1 cellular context compared by ENCODE assay signal in genomic region chr7:64887756-64888508, GRCh38.
TF ChIP-seq lines count a peak whose summit lies in the region.

No MANE protein-coding gene starts in this region.

TF ChIP-seq in HepG2, 621 proteins besides CTCF, POLR2A, EP300 and RAD21 (continued from another document and continues in another):
- TF ChIP-seq RFXANK (CRISPR knock-in tag; IDR thresholded peaks at IDR 0.05) (no peak), GABPB1 (CRISPR knock-in tag; IDR thresholded peaks at IDR 0.05) (peak; percentile 46), ATF1 (CRISPR knock-in tag; IDR thresholded peaks at IDR 0.05) (no peak), MEIS1 (CRISPR knock-in tag; IDR thresholded peaks at IDR 0.05; ENCODE audit: borderline replicate concordance) (0 out of 2 replicates have a peak, but pooled peaks have one; percentile 17), ZNF768 (CRISPR knock-in tag; IDR thresholded peaks at IDR 0.05) (peak; percentile 90; the same call in 1 of the 2 replicates), RXRA (CRISPR knock-in tag; IDR thresholded peaks at IDR 0.05) (peak; percentile 59), ZSCAN5A (CRISPR knock-in tag; IDR thresholded peaks at IDR 0.05; ENCODE audit: borderline replicate concordance) (no peak), ZNF276 (CRISPR knock-in tag; IDR thresholded peaks at IDR 0.05; ENCODE audit: low read depth) (0 out of 2 replicates have a peak, but pooled peaks have one; percentile 11), TEAD3 (CRISPR knock-in tag; optimal IDR thresholded peaks at IDR 0.05; ENCODE audit: borderline replicate concordance) (peak; percentile 7), FOXP1 (IDR thresholded peaks at IDR 0.05) (no peak), FOXP1 (CRISPR knock-in tag; IDR thresholded peaks at IDR 0.05) (no peak), ZBTB39 (CRISPR knock-in tag; IDR thresholded peaks at IDR 0.05) (0 out of 2 replicates have a peak, but pooled peaks have one; percentile 32), ZNF616 (CRISPR knock-in tag; IDR thresholded peaks at IDR 0.05; ENCODE audit: low read depth) (no peak), RFXAP (CRISPR knock-in tag; IDR thresholded peaks at IDR 0.05; ENCODE audit: borderline replicate concordance) (no peak), HNF4A (CRISPR knock-in tag; IDR thresholded peaks at IDR 0.05) (no peak), GATAD1 (CRISPR knock-in tag; IDR thresholded peaks at IDR 0.05) (0 out of 2 replicates have a peak, but pooled peaks have one; percentile 32), TFDP2 (CRISPR knock-in tag; IDR thresholded peaks at IDR 0.05) (0 out of 2 replicates have a peak, but pooled peaks have one; percentile 11), HMGXB4 (CRISPR knock-in tag; IDR thresholded peaks at IDR 0.05; ENCODE audit: borderline replicate concordance in 1 of 2, low read depth in 1 of 2) (peak; percentile 66 to 73; a peak in 3 of 4 replicates), NFE2L2 (IDR thresholded peaks at IDR 0.05; ENCODE audit: low read length) (no peak), SALL1 (CRISPR knock-in tag; IDR thresholded peaks at IDR 0.05) (peak; percentile 45; the same call in 1 of the 2 replicates), NR2F6 (IDR thresholded peaks at IDR 0.05) (no peak), NR2F6 (CRISPR knock-in tag; IDR thresholded peaks at IDR 0.05) (peak; percentile 43; the same call in 1 of the 2 replicates), SAP130 (CRISPR knock-in tag; IDR thresholded peaks at IDR 0.05; ENCODE audit: low read depth) (peak; percentile 19; the same call in 1 of the 2 replicates), ZNF687 (CRISPR knock-in tag; IDR thresholded peaks at IDR 0.05) (0 out of 2 replicates have a peak, but pooled peaks have one; percentile 46), TAF1 (CRISPR knock-in tag; IDR thresholded peaks at IDR 0.05) (no peak), KLF13 (CRISPR knock-in tag; IDR thresholded peaks at IDR 0.05) (no peak), POLR2AphosphoS5 (IDR thresholded peaks at IDR 0.05; ENCODE audit: low read depth, low read length) (no peak), CBX5 (CRISPR knock-in tag; IDR thresholded peaks at IDR 0.05; ENCODE audit: borderline replicate concordance) (0 out of 2 replicates have a peak, but pooled peaks have one; percentile 20), ZMYM3 (CRISPR knock-in tag; IDR thresholded peaks at IDR 0.05) (0 out of 2 replicates have a peak, but pooled peaks have one; percentile 21), ATF7-NPFF (CRISPR knock-in tag; IDR thresholded peaks at IDR 0.05; ENCODE audit: low read depth) (0 out of 2 replicates have a peak, but pooled peaks have one; percentile 4), NRL (CRISPR knock-in tag; IDR thresholded peaks at IDR 0.05; ENCODE audit: borderline replicate concordance) (peak; percentile 23; the same call in 1 of the 2 replicates), HDAC6 (IDR thresholded peaks at IDR 0.05; ENCODE audit: low read depth, low read length) (no peak), ZNF234 (CRISPR knock-in tag; conservative IDR thresholded peaks at IDR 0.05) (no peak), GATAD2A (CRISPR knock-in tag; IDR thresholded peaks at IDR 0.05) (peak; percentile 25; the same call in 1 of the 2 replicates), ZNF777 (CRISPR knock-in tag; IDR thresholded peaks at IDR 0.05) (peak; percentile 13; the same call in 1 of the 2 replicates), SNAPC2 (CRISPR knock-in tag; IDR thresholded peaks at IDR 0.05) (no peak), KDM5B (CRISPR knock-in tag; IDR thresholded peaks at IDR 0.05; ENCODE audit: borderline replicate concordance) (0 out of 2 replicates have a peak, but pooled peaks have one; percentile 29), ZNF629 (CRISPR knock-in tag; conservative IDR thresholded peaks at IDR 0.05) (peak; percentile 52; the same call in 1 of the 2 replicates), SNAI1 (CRISPR knock-in tag; IDR thresholded peaks at IDR 0.05; ENCODE audit: borderline replicate concordance) (no peak), RBM39 (IDR thresholded peaks at IDR 0.05; ENCODE audit: low read depth, low read length, poor library complexity, severe bottlenecking) (no peak), HBP1 (CRISPR knock-in tag; IDR thresholded peaks at IDR 0.05; ENCODE audit: low read depth) (peak; percentile 54; the same call in 1 of the 2 replicates), ZUFSP (CRISPR knock-in tag; IDR thresholded peaks at IDR 0.05; ENCODE audit: borderline replicate concordance) (no peak), SUZ12 (IDR thresholded peaks at IDR 0.05; ENCODE audit: low read depth, low read length) (no peak), TAF15 (IDR thresholded peaks at IDR 0.05; ENCODE audit: low read depth, low read length, poor library complexity, severe bottlenecking) (no peak), ZFY (CRISPR knock-in tag; IDR thresholded peaks at IDR 0.05) (0 out of 2 replicates have a peak, but pooled peaks have one; percentile 24), ZNF574 (CRISPR knock-in tag; IDR thresholded peaks at IDR 0.05) (peak; percentile 98)
